In the genomic region with DNA sequence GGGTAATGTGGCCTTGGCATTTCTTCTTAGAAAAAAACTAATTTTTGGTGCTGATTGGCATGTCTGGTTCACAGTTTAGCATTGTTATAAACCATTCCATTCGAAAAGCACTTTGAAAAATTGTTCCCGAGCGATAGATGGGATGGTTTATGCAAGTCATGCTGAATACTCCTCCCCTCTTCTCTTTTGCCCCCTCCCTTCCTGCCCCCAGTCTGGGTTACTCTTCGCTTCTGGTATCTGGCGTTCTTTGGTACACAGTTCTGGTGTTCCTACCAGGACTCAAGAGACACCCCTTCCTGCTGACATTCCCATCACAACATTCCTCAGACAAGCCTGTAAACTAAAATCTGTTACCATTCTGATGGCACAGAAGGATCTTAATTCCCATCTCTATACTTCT, we compare ENCODE assay signal across 31 cellular contexts. TPM values are rescaled to one million over a fixed set of nuclear protein-coding genes. Genes with fewer than 3 reads are reported as not detected.
DNase-seq lines count a peak whose midpoint lies in the region; ATAC-seq and TF ChIP-seq lines count a peak whose summit lies in the region.
"Had no signal": no experiment of that assay in that cellular context is flagged by ENCODE, and none has a peak within 500 bp of the region (broad histone marks: within the 10 kb centered on the region; RNA-seq: fewer than 3 reads in every experiment).

No MANE protein-coding gene starts in this region.

- no peaks in the 10 kb centered on the region for H3K4me1 ChIP-seq in CD8-positive, alpha-beta T cell (ENCODE audit: insufficient read depth, low read length)
- peaks cover 4% of the 10 kb centered on the region for H3K4me1 ChIP-seq in right cardiac atrium (ENCODE audit: control insufficient read depth, insufficient read depth, low read length)
- H3K4me1 ChIP-seq: body of pancreas, foreskin keratinocyte, SJCRH30 had no signal

- no peak for ATAC-seq in activated CD8-positive, alpha-beta T cell treated with anti-CD3 and anti-CD28 coated beads, Interleukin-2, amount 10 ng/mL, durations not matched to agents 7 days and 5 days
- ATAC-seq in activated CD8-positive, alpha-beta T cell treated with anti-CD3 and anti-CD28 coated beads for 36 hours, result no peak
- ATAC-seq in CD8-positive, alpha-beta T cell, result no peak
- no peak for ATAC-seq in activated naive CD8-positive, alpha-beta T cell treated with anti-CD3 and anti-CD28 coated beads, Interleukin-2, amount 50 U/mL, for 24 hours
- ATAC-seq in right cardiac atrium (peak; percentile 41 to 66), GM18858 (IDR thresholded peaks at IDR 0.05; ENCODE audit: unreplicated experiment) (no peak)
- ATAC-seq: body of pancreas; foreskin keratinocyte; stimulated activated naive CD8-positive, alpha-beta T cell treated with anti-CD3 and anti-CD28 coated beads, Interleukin-15, Interleukin-2, amounts not matched to agents 100 U/mL and 50 U/mL, for 24 hours had no signal

- H3K27ac Mint-ChIP-seq in activated CD8-positive, alpha-beta T cell treated with anti-CD3 and anti-CD28 coated beads, Interleukin-2, amount 10 ng/mL, durations not matched to agents 7 days and 5 days, result peak overlapping the region; percentile 32
- H3K27ac Mint-ChIP-seq in activated CD8-positive, alpha-beta T cell treated with anti-CD3 and anti-CD28 coated beads for 36 hours, result no peak overlapping the region
- peak overlapping the region; percentile 45 for H3K27ac Mint-ChIP-seq in CD8-positive, alpha-beta T cell
- H3K27ac Mint-ChIP-seq in activated naive CD8-positive, alpha-beta T cell treated with anti-CD3 and anti-CD28 coated beads, Interleukin-2, amount 50 U/mL, for 24 hours, result peak overlapping the region; percentile 28
- H3K27ac Mint-ChIP-seq: activated CD4-positive, alpha-beta T cell treated with anti-CD3 and anti-CD28 coated beads, Interleukin-2, amount 10 ng/mL, durations not matched to agents 24 days and 14 days; nephron had no signal

- peaks cover 44% of the 10 kb centered on the region for H3K36me3 ChIP-seq in CD8-positive, alpha-beta T cell (ENCODE audit: insufficient read depth, low read length)

- no peaks in the 10 kb centered on the region for H3K9me3 ChIP-seq in CD8-positive, alpha-beta T cell (ENCODE audit: low read length)
- no peaks in the 10 kb centered on the region for H3K9me3 ChIP-seq in right cardiac atrium (ENCODE audit: control insufficient read depth, low read length)
- H3K9me3 ChIP-seq: adrenal gland, body of pancreas, esophagus muscularis mucosa, SJCRH30, thoracic aorta had no signal

- DNase-seq in activated CD8-positive, alpha-beta T cell treated with anti-CD3 and anti-CD28 coated beads, Interleukin-2, amount 10 ng/mL, durations not matched to agents 7 days and 5 days, result no peak
- no peak for DNase-seq in activated CD8-positive, alpha-beta T cell treated with anti-CD3 and anti-CD28 coated beads for 36 hours
- no peak for DNase-seq in CD8-positive, alpha-beta T cell
- no peak for DNase-seq in activated naive CD8-positive, alpha-beta T cell treated with anti-CD3 and anti-CD28 coated beads, Interleukin-2, amount 50 U/mL, for 24 hours
- DNase-seq in right cardiac atrium (no peak), SK-N-DZ (ENCODE audit: low spot score) (no peak), GOT3 (lab: John Stamatoyannopoulos, UW) (no peak)
- DNase-seq: activated CD4-positive, alpha-beta T cell treated with anti-CD3 and anti-CD28 coated beads, Interleukin-2, amount 10 ng/mL, durations not matched to agents 24 days and 14 days; body of pancreas; cerebellar nuclear complex; dermis blood vessel endothelial cell; DND-41; foreskin keratinocyte; GF-D8; GM23248; KG1; NCI-H1092 treated with DMSO at 0.1 percent for 48 hours; NCI-H1694 treated with DMSO at 0.1 percent for 48 hours; NCI-H446; NCI-H774; SJCRH30; stimulated activated naive CD8-positive, alpha-beta T cell treated with anti-CD3 and anti-CD28 coated beads, Interleukin-15, Interleukin-2, amounts not matched to agents 100 U/mL and 50 U/mL, for 24 hours had no signal

- no peaks in the 10 kb centered on the region for H3K27me3 Mint-ChIP-seq in activated CD8-positive, alpha-beta T cell treated with anti-CD3 and anti-CD28 coated beads, Interleukin-2, amount 10 ng/mL, durations not matched to agents 7 days and 5 days (ENCODE audit: low read depth)
- no peaks in the 10 kb centered on the region for H3K27me3 Mint-ChIP-seq in activated CD8-positive, alpha-beta T cell treated with anti-CD3 and anti-CD28 coated beads for 36 hours
- H3K27me3 Mint-ChIP-seq in CD8-positive, alpha-beta T cell (ENCODE audit: low read depth), result no peaks in the 10 kb centered on the region
- no peaks in the 10 kb centered on the region for H3K27me3 Mint-ChIP-seq in activated naive CD8-positive, alpha-beta T cell treated with anti-CD3 and anti-CD28 coated beads, Interleukin-2, amount 50 U/mL, for 24 hours
- H3K27me3 Mint-ChIP-seq: activated CD4-positive, alpha-beta T cell treated with anti-CD3 and anti-CD28 coated beads, Interleukin-2, amount 10 ng/mL, durations not matched to agents 24 days and 14 days had no signal

- H3K4me1 Mint-ChIP-seq in activated CD8-positive, alpha-beta T cell treated with anti-CD3 and anti-CD28 coated beads, Interleukin-2, amount 10 ng/mL, durations not matched to agents 7 days and 5 days (ENCODE audit: low read depth), result peaks cover 18% of the 10 kb centered on the region
- peaks cover 22% of the 10 kb centered on the region for H3K4me1 Mint-ChIP-seq in activated CD8-positive, alpha-beta T cell treated with anti-CD3 and anti-CD28 coated beads for 36 hours (ENCODE audit: low read depth)
- peaks cover 18% of the 10 kb centered on the region for H3K4me1 Mint-ChIP-seq in CD8-positive, alpha-beta T cell (ENCODE audit: low read depth)
- H3K4me1 Mint-ChIP-seq in activated naive CD8-positive, alpha-beta T cell treated with anti-CD3 and anti-CD28 coated beads, Interleukin-2, amount 50 U/mL, for 24 hours, result peaks cover 19% of the 10 kb centered on the region

- H3K4me3 ChIP-seq in CD8-positive, alpha-beta T cell (ENCODE audit: low read depth, low read length), result no peak overlapping the region
- no peak overlapping the region for H3K4me3 ChIP-seq in right cardiac atrium (ENCODE audit: low read length)
- H3K4me3 ChIP-seq: adrenal gland, body of pancreas, esophagus muscularis mucosa, GM23248, lung, SJCRH30, skin epidermis, thoracic aorta had no signal

- H3K4me3 Mint-ChIP-seq in activated CD8-positive, alpha-beta T cell treated with anti-CD3 and anti-CD28 coated beads, Interleukin-2, amount 10 ng/mL, durations not matched to agents 7 days and 5 days, result no peak overlapping the region
- H3K4me3 Mint-ChIP-seq in activated CD8-positive, alpha-beta T cell treated with anti-CD3 and anti-CD28 coated beads for 36 hours, result no peak overlapping the region
- H3K4me3 Mint-ChIP-seq in CD8-positive, alpha-beta T cell, result no peak overlapping the region
- H3K4me3 Mint-ChIP-seq in activated naive CD8-positive, alpha-beta T cell treated with anti-CD3 and anti-CD28 coated beads, Interleukin-2, amount 50 U/mL, for 24 hours, result no peak overlapping the region
- H3K4me3 Mint-ChIP-seq: activated CD4-positive, alpha-beta T cell treated with anti-CD3 and anti-CD28 coated beads, Interleukin-2, amount 10 ng/mL, durations not matched to agents 24 days and 14 days; nephron had no signal

- peaks cover 93% of the 10 kb centered on the region for H3K36me3 Mint-ChIP-seq in activated CD8-positive, alpha-beta T cell treated with anti-CD3 and anti-CD28 coated beads, Interleukin-2, amount 10 ng/mL, durations not matched to agents 7 days and 5 days (ENCODE audit: low read depth)
- peaks cover 93% of the 10 kb centered on the region for H3K36me3 Mint-ChIP-seq in activated CD8-positive, alpha-beta T cell treated with anti-CD3 and anti-CD28 coated beads for 36 hours (ENCODE audit: low read depth)
- peaks cover 97% of the 10 kb centered on the region for H3K36me3 Mint-ChIP-seq in CD8-positive, alpha-beta T cell
- H3K36me3 Mint-ChIP-seq in activated naive CD8-positive, alpha-beta T cell treated with anti-CD3 and anti-CD28 coated beads, Interleukin-2, amount 50 U/mL, for 24 hours (ENCODE audit: low read depth), result peaks cover 80% of the 10 kb centered on the region

- CTCF ChIA-PET in activated CD8-positive, alpha-beta T cell treated with anti-CD3 and anti-CD28 coated beads, Interleukin-2, amount 10 ng/mL, durations not matched to agents 7 days and 5 days (lab: Charles Lee), result interaction anchor here (1.4 kb wide), 1 partner anchor 415 kb away, joined by 3 read pairs; no protein-coding TSS in a partner anchor
- CTCF ChIA-PET in activated CD8-positive, alpha-beta T cell treated with anti-CD3 and anti-CD28 coated beads for 36 hours (lab: Charles Lee), result interaction anchor here (3.7 kb wide), 1 partner anchor 416 kb away, joined by 12 read pairs; no protein-coding TSS in a partner anchor
- CTCF ChIA-PET in CD8-positive, alpha-beta T cell (lab: Charles Lee), result interaction anchor here (1.4 kb wide), 1 partner anchor 24 kb away, joined by 5 read pairs; no protein-coding TSS in a partner anchor

- H3K27me3 ChIP-seq in CD8-positive, alpha-beta T cell (ENCODE audit: insufficient read depth, low read length), result no peaks in the 10 kb centered on the region
- no peaks in the 10 kb centered on the region for H3K27me3 ChIP-seq in right cardiac atrium (ENCODE audit: control insufficient read depth, insufficient read depth)
- H3K27me3 ChIP-seq: adrenal gland, body of pancreas, esophagus muscularis mucosa, foreskin keratinocyte, SJCRH30 had no signal

- no peaks in the 10 kb centered on the region for H3K9me3 Mint-ChIP-seq in activated CD8-positive, alpha-beta T cell treated with anti-CD3 and anti-CD28 coated beads, Interleukin-2, amount 10 ng/mL, durations not matched to agents 7 days and 5 days (ENCODE audit: insufficient read depth)
- no peaks in the 10 kb centered on the region for H3K9me3 Mint-ChIP-seq in activated CD8-positive, alpha-beta T cell treated with anti-CD3 and anti-CD28 coated beads for 36 hours
- no peaks in the 10 kb centered on the region for H3K9me3 Mint-ChIP-seq in CD8-positive, alpha-beta T cell
- H3K9me3 Mint-ChIP-seq in activated naive CD8-positive, alpha-beta T cell treated with anti-CD3 and anti-CD28 coated beads, Interleukin-2, amount 50 U/mL, for 24 hours, result no peaks in the 10 kb centered on the region
- H3K9me3 Mint-ChIP-seq: activated CD4-positive, alpha-beta T cell treated with anti-CD3 and anti-CD28 coated beads, Interleukin-2, amount 10 ng/mL, durations not matched to agents 24 days and 14 days; nephron had no signal

- POLR2A ChIA-PET in activated CD8-positive, alpha-beta T cell treated with anti-CD3 and anti-CD28 coated beads, Interleukin-2, amount 10 ng/mL, durations not matched to agents 7 days and 5 days (lab: Charles Lee), result no interaction called here
- POLR2A ChIA-PET in activated CD8-positive, alpha-beta T cell treated with anti-CD3 and anti-CD28 coated beads for 36 hours (lab: Charles Lee), result interaction anchor here (2.5 kb wide), 1 partner anchor 12 kb away, joined by 11 read pairs; no protein-coding TSS in a partner anchor
- POLR2A ChIA-PET in CD8-positive, alpha-beta T cell (lab: Charles Lee), result no interaction called here

- H3K27ac ChIP-seq in CD8-positive, alpha-beta T cell (ENCODE audit: low read depth, low read length), result no peak overlapping the region
- H3K27ac ChIP-seq in right cardiac atrium (ENCODE audit: low read length), result peak overlapping the region; percentile 65
- H3K27ac ChIP-seq: 22Rv1, adrenal gland, body of pancreas, foreskin keratinocyte, GM23248, SJCRH30, skin epidermis, thoracic aorta had no signal

- intact Hi-C loops in activated CD8-positive, alpha-beta T cell treated with anti-CD3 and anti-CD28 coated beads for 36 hours (cut with micrococcal nuclease), result no loop called here
- intact Hi-C loops in CD8-positive, alpha-beta T cell (cut with DNase I, micrococcal nuclease), result no loop called here
- intact Hi-C loops in right cardiac atrium (cut with DNase I), result no loop called here

- no peak for TF ChIP-seq CTCF in activated CD8-positive, alpha-beta T cell treated with anti-CD3 and anti-CD28 coated beads for 36 hours (IDR thresholded peaks at IDR 0.05)
- no peak for TF ChIP-seq CTCF in CD8-positive, alpha-beta T cell (IDR thresholded peaks at IDR 0.05)

- 61% methylated on average over 5 of the region's 5 CpGs for WGBS in right cardiac atrium

RNA-seq across cellular contexts. Expression of a gene that starts 20.1 kb away (rescaled TPM):
- 10 to 100 TPM; 14.7 to 15.8 TPM for total RNA-seq in activated CD8-positive, alpha-beta T cell treated with anti-CD3 and anti-CD28 coated beads, Interleukin-2, amount 10 ng/mL, durations not matched to agents 7 days and 5 days
- total RNA-seq in activated CD8-positive, alpha-beta T cell treated with anti-CD3 and anti-CD28 coated beads for 36 hours, result 1 to 10 TPM; 8.2 to 8.7 TPM
- 10 to 100 TPM; 14.0 to 15.8 TPM for total RNA-seq in CD8-positive, alpha-beta T cell
- total RNA-seq in right cardiac atrium, result 10 to 100 TPM in 2 of 4 donors, 1 to 10 TPM in 2; 8.6 to 14.5 (median 11.1) TPM
- 4.9 TPM for polyA plus RNA-seq in right cardiac atrium
- polyA plus RNA-seq in SK-N-DZ (2014; cell fraction: cytosol; rRNA removed), result 5.3 and 6.3 TPM in 2 replicates
- 2.6 and 2.9 TPM in 2 replicates for polyA plus RNA-seq in SK-N-DZ (2014; cell fraction: nucleus; rRNA removed)

RNA-seq across cellular contexts. Expression of a gene that starts 27.3 kb away (rescaled TPM):
- total RNA-seq in activated CD8-positive, alpha-beta T cell treated with anti-CD3 and anti-CD28 coated beads, Interleukin-2, amount 10 ng/mL, durations not matched to agents 7 days and 5 days, result 100 to 1,000 TPM; 572 to 592 TPM
- 100 to 1,000 TPM; 617 to 639 TPM for total RNA-seq in activated CD8-positive, alpha-beta T cell treated with anti-CD3 and anti-CD28 coated beads for 36 hours
- total RNA-seq in CD8-positive, alpha-beta T cell, result 100 to 1,000 TPM; 155 TPM
- total RNA-seq in right cardiac atrium, result 100 to 1,000 TPM; 200 to 255 (median 218) TPM
- 44.3 TPM for polyA plus RNA-seq in right cardiac atrium
- 0.01 and 0.02 TPM in 2 replicates for polyA plus RNA-seq in SK-N-DZ (2014; cell fraction: cytosol; rRNA removed)
- polyA plus RNA-seq in SK-N-DZ (2014; cell fraction: nucleus; rRNA removed), result 0.08 TPM in 1 of 2 replicates, not detected in the other
- total RNA-seq: HT-29 had no signal

Comparison
In these comparisons a context has a peak if more than half of its experiments do, and no peak if none do; other contexts are left out.
1. ATAC-seq: peak in right cardiac atrium (2 of 2); none in activated CD8-positive, alpha-beta T cell treated with anti-CD3 and anti-CD28 coated beads, Interleukin-2, amount 10 ng/mL, durations not matched to agents 7 days and 5 days (single experiment), activated CD8-positive, alpha-beta T cell treated with anti-CD3 and anti-CD28 coated beads for 36 hours (single experiment), CD8-positive, alpha-beta T cell (single experiment), activated naive CD8-positive, alpha-beta T cell treated with anti-CD3 and anti-CD28 coated beads, Interleukin-2, amount 50 U/mL, for 24 hours (single experiment) and GM18858 (single experiment).